In genomic region chr21:24895885-24896734, GRCh38 we compare ENCODE assay signal across 9 cellular contexts.
A peak's percentile ranks its signal among the peaks of the same experiment; 100 is the strongest.
DNase-seq lines count a peak whose midpoint lies in the region; ATAC-seq, FAIRE-seq and TF ChIP-seq lines count a peak whose summit lies in the region.
"Had no signal": no experiment of that assay in that cellular context is flagged by ENCODE, and none has a peak within 500 bp of the region (broad histone marks: within the 10 kb centered on the region; RNA-seq: fewer than 3 reads in every experiment).

No MANE protein-coding gene starts in this region.

- no peak overlapping the region for H2BK12ac ChIP-seq in trophoblast cell (ENCODE audit: low read length)

- no peak overlapping the region for H2AK5ac ChIP-seq in trophoblast cell (ENCODE audit: low read length)

- ATAC-seq in HG02759 (IDR thresholded peaks at IDR 0.05; ENCODE audit: unreplicated experiment) = peak; percentile 76
- ATAC-seq: A549 had no signal

- H3K27me3 Mint-ChIP-seq in chondrocyte (ENCODE audit: low read depth) = no peaks in the 10 kb centered on the region

- H2AFZ ChIP-seq in trophoblast cell (ENCODE audit: insufficient read depth, low read length, poor library complexity) = no peak overlapping the region

- no peak overlapping the region for H2BK5ac ChIP-seq in trophoblast cell (ENCODE audit: low read depth, low read length, poor library complexity)

- peak; percentile 27 for TF ChIP-seq CTCF in chondrocyte (IDR thresholded peaks at IDR 0.05)

- FAIRE-seq in small intestine (lab: Jason Lieb, UNC) = no peak
- FAIRE-seq: A549 had no signal

- peak; percentile 5 for DNase-seq in DMS 273 (lab: John Stamatoyannopoulos, UW; ENCODE audit: unreplicated experiment)
- no peak for DNase-seq in DMS 273 treated with DMSO at 0.1 percent for 48 hours (lab: John Stamatoyannopoulos, UW)
- peak; percentile 83 for DNase-seq in NCI-H1105 treated with DMSO at 0.1 percent for 48 hours (lab: John Stamatoyannopoulos, UW)
- DNase-seq in chondrocyte (ENCODE audit: low spot score) = no peak
- peak; percentile 2 for DNase-seq in stromal cell of bone marrow (ENCODE audit: low read depth)
- no peak for DNase-seq in trophoblast cell
- no peak for DNase-seq in small intestine

- no peak overlapping the region for H3K27ac Mint-ChIP-seq in chondrocyte (ENCODE audit: unreplicated experiment)

- H4K8ac ChIP-seq in trophoblast cell (ENCODE audit: low read depth, low read length) = no peak overlapping the region

- H3K14ac ChIP-seq in trophoblast cell (ENCODE audit: low read length) = no peak overlapping the region

- no peak overlapping the region for H2BK120ac ChIP-seq in trophoblast cell (ENCODE audit: insufficient read depth, low read length, poor library complexity)

- no peaks in the 10 kb centered on the region for H3K79me2 ChIP-seq in trophoblast cell (ENCODE audit: control insufficient read depth, insufficient read depth, low read length, poor library complexity)

- no peak overlapping the region for H3K4me2 ChIP-seq in trophoblast cell (ENCODE audit: low read length)
- H3K4me2 ChIP-seq: A549 had no signal

- no peaks in the 10 kb centered on the region for H3K4me1 Mint-ChIP-seq in chondrocyte (ENCODE audit: low read depth)

- H3K9me3 Mint-ChIP-seq in chondrocyte (ENCODE audit: low read depth) = peaks cover 12% of the 10 kb centered on the region

- no peaks in the 10 kb centered on the region for H3K79me1 ChIP-seq in trophoblast cell (ENCODE audit: low read length)

- H3K36me3 ChIP-seq in trophoblast cell (ENCODE audit: control insufficient read depth in 1 of 2, insufficient read depth in 2 of 2, low read length in 2 of 2) = no peaks in the 10 kb centered on the region
- no peaks in the 10 kb centered on the region for H3K36me3 ChIP-seq in small intestine (ENCODE audit: control insufficient read depth in 2 of 2, insufficient read depth in 2 of 2, low read length in 2 of 2)

- no peak overlapping the region for H3K4me3 Mint-ChIP-seq in chondrocyte (ENCODE audit: unreplicated experiment)

- H3K23ac ChIP-seq in trophoblast cell (ENCODE audit: low read length) = no peak overlapping the region

- H3K4ac ChIP-seq in trophoblast cell (ENCODE audit: low read depth, low read length) = no peak overlapping the region

- H3K27ac ChIP-seq in trophoblast cell (ENCODE audit: low read depth, low read length) (no peak overlapping the region), small intestine (ENCODE audit: low read depth in 1 of 2, low read length in 1 of 2) (no peak overlapping the region)
- H3K27ac ChIP-seq: A549 had no signal

- no CpG with 5 or more reads among the region's 3 CpGs for WGBS in trophoblast cell (ENCODE audit: extremely low coverage, insufficient coverage, insufficient read length)
- 66 to 78% (median 73%) methylated on average over 3 of the region's 3 CpGs for WGBS in small intestine, 3 donors

- H3K4me1 ChIP-seq in trophoblast cell (ENCODE audit: control insufficient read depth in 1 of 2, insufficient read depth in 2 of 2, low read length in 2 of 2) = no peaks in the 10 kb centered on the region
- no peaks in the 10 kb centered on the region for H3K4me1 ChIP-seq in small intestine (ENCODE audit: control insufficient read depth in 2 of 2, insufficient read depth in 1 of 2, low read depth in 1 of 2, low read length in 1 of 2)
- H3K4me1 ChIP-seq: A549 had no signal

- H3K27me3 ChIP-seq in trophoblast cell (ENCODE audit: insufficient read depth, low read length) = no peaks in the 10 kb centered on the region
- no peaks in the 10 kb centered on the region for H3K27me3 ChIP-seq in small intestine (ENCODE audit: control insufficient read depth in 2 of 2, insufficient read depth in 2 of 2, low read length in 2 of 2)

- no peak overlapping the region for H3K4me3 ChIP-seq in trophoblast cell (ENCODE audit: low read depth, low read length)
- H3K4me3 ChIP-seq in small intestine (ENCODE audit: low read depth in 1 of 2, low read length in 2 of 2) = no peak overlapping the region
- H3K4me3 ChIP-seq: A549 had no signal

- H3K9me3 ChIP-seq in trophoblast cell (ENCODE audit: insufficient read depth, low read depth, low read length) (no peaks in the 10 kb centered on the region), small intestine (ENCODE audit: control insufficient read depth, low read depth) (no peaks in the 10 kb centered on the region)
- H3K9me3 ChIP-seq: A549 had no signal

- H3K18ac ChIP-seq in trophoblast cell (ENCODE audit: low read length) = no peak overlapping the region

- no peak overlapping the region for H4K12ac ChIP-seq in trophoblast cell (ENCODE audit: low read depth, low read length)

- no peak overlapping the region for H3K9ac ChIP-seq in trophoblast cell (ENCODE audit: low read length)

- no peak overlapping the region for H4K91ac ChIP-seq in trophoblast cell (ENCODE audit: low read depth, low read length)

- no peaks in the 10 kb centered on the region for H3K36me3 Mint-ChIP-seq in chondrocyte (ENCODE audit: low read depth)

Comparison
In these comparisons a context has a peak if more than half of its experiments do, and no peak if none do; other contexts are left out.
1. DNase-seq: peak in DMS 273 (single experiment), NCI-H1105 treated with DMSO at 0.1 percent for 48 hours (single experiment) and stromal cell of bone marrow (single experiment); none in DMS 273 treated with DMSO at 0.1 percent for 48 hours (single experiment), chondrocyte (single experiment), trophoblast cell (0 of 2) and small intestine (single experiment).